In the genomic region with DNA sequence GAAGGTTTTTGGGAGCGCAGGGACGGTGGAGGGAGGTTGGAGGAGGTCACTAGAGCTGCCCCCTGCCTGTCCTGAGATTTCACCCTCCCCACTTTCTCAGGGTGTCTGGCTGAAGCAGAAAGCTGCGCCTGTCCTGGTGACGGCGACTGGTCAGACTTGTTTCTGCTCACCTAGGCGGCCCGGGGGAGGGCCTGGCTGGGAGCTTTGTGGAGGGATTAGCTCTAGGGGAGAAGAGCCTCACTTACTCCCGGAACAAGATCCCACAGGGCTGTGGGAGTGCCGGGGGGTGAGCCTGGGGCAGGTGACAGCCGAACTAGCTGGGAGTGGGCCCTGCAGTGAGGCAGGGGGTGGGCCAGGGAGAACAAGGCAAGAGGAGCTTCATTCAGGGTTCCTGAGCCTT, we compare ENCODE assay signal across 10 cellular contexts. TPM values are rescaled to one million over a fixed set of nuclear protein-coding genes. Genes with fewer than 3 reads are reported as not detected.
A peak's percentile ranks its signal among the peaks of the same experiment; 100 is the strongest.
DNase-seq lines count a peak whose midpoint lies in the region; ATAC-seq and TF ChIP-seq lines count a peak whose summit lies in the region.
"Had no signal": no experiment of that assay in that cellular context is flagged by ENCODE, and none has a peak within 500 bp of the region (broad histone marks: within the 10 kb centered on the region; RNA-seq: fewer than 3 reads in every experiment).

No MANE protein-coding gene starts in this region.

- in situ Hi-C loops in Panc1 (cut with HindIII; ENCODE audit: low pct_unique_long_range_greater_than_20kb, low sequenced_read_pairs), result no loop called here

- no peak overlapping the region for H3K4me3 ChIP-seq in Panc1 (ENCODE audit: low read depth in 2 of 2, low read length in 2 of 2)
- H3K4me3 ChIP-seq in esophagus (ENCODE audit: low read depth in 1 of 2, low read length in 2 of 2), result no peak overlapping the region
- H3K4me3 ChIP-seq in prostate gland, result no peak overlapping the region

- no peak for TF ChIP-seq CTCF in Panc1 (IDR thresholded peaks at IDR 0.05)
- TF ChIP-seq CTCF in prostate gland (IDR thresholded peaks at IDR 0.05), result no peak

- POLR2A ChIA-PET in Panc1 (lab: Charles Lee), result no interaction called here

- no peaks in the 10 kb centered on the region for H3K9me3 ChIP-seq in Panc1 (ENCODE audit: control insufficient read depth, insufficient read depth, low read depth, low read length)
- no peaks in the 10 kb centered on the region for H3K9me3 ChIP-seq in esophagus (ENCODE audit: control insufficient read depth in 2 of 2, insufficient read depth in 1 of 2, low read depth in 1 of 2, low read length in 1 of 2)
- H3K9me3 ChIP-seq in prostate gland, result no peaks in the 10 kb centered on the region

- 46 to 47% methylated on average over 10 of the region's 10 CpGs for WGBS in esophagus, 2 donors
- 54% methylated on average over 10 of the region's 10 CpGs for WGBS in prostate gland

- peaks cover 46% of the 10 kb centered on the region for H3K4me1 ChIP-seq in Panc1 (ENCODE audit: control insufficient read depth, insufficient read depth, low read length)
- peaks cover 16 to 62% of the 10 kb centered on the region in 2 donors for H3K4me1 ChIP-seq in esophagus (ENCODE audit: control insufficient read depth in 2 of 2, insufficient read depth in 2 of 2, low read length in 1 of 2)
- H3K4me1 ChIP-seq in prostate gland (replicated peaks), result peaks cover 60% of the 10 kb centered on the region

- H3K27me3 ChIP-seq in Panc1 (ENCODE audit: control insufficient read depth, insufficient read depth, low read length), result no peaks in the 10 kb centered on the region
- no peaks in the 10 kb centered on the region for H3K27me3 ChIP-seq in esophagus (ENCODE audit: control insufficient read depth in 1 of 2, insufficient read depth in 2 of 2, low read length in 2 of 2)
- H3K27me3 ChIP-seq in prostate gland (replicated peaks; ENCODE audit: insufficient read depth), result no peaks in the 10 kb centered on the region
- H3K27me3 ChIP-seq: brain microvascular endothelial cell had no signal

- no peak for TF ChIP-seq POLR2A in prostate gland (IDR thresholded peaks at IDR 0.05)

- ATAC-seq in Panc1, result no peak
- no peak for ATAC-seq in HG02884 (IDR thresholded peaks at IDR 0.05; ENCODE audit: unreplicated experiment)

- CTCF ChIA-PET in Panc1 (lab: Charles Lee), result interaction anchor here (0.6 to 1.0 kb wide), 2 partner anchors 15 to 146 kb away, joined by 4 read pairs; no protein-coding TSS in a partner anchor

- H3K36me3 ChIP-seq in Panc1 (ENCODE audit: control insufficient read depth, insufficient read depth, low read length) (no peaks in the 10 kb centered on the region), esophagus (ENCODE audit: control insufficient read depth in 2 of 2, insufficient read depth in 2 of 2, low read length in 1 of 2) (peaks cover 4 to 29% of the 10 kb centered on the region in 2 donors), prostate gland (no peaks in the 10 kb centered on the region)
- H3K36me3 ChIP-seq: brain microvascular endothelial cell had no signal

- peak overlapping the region; percentile 21 for H3K27ac ChIP-seq in Panc1 (ENCODE audit: low read length)
- H3K27ac ChIP-seq in esophagus (ENCODE audit: low read depth in 2 of 2, low read length in 1 of 2), result peak overlapping the region; percentile 88 to 95
- H3K27ac ChIP-seq in prostate gland, result peak overlapping the region; percentile 90 to 91
- H3K27ac ChIP-seq: brain microvascular endothelial cell had no signal

- DNase-seq in NCI-H2171 treated with DMSO at 0.1 percent for 48 hours (lab: John Stamatoyannopoulos, UW) (peak; percentile 79), NCI-H2171 (lab: John Stamatoyannopoulos, UW) (no peak), Panc1 (ENCODE audit: low read depth, low spot score) (no peak), prostate gland (ENCODE audit: low spot score) (peak; percentile 85), NCI-H1092 treated with DMSO at 0.1 percent for 48 hours (lab: John Stamatoyannopoulos, UW) (no peak), midbrain (lab: John Stamatoyannopoulos, UW) (no peak)
- DNase-seq: brain microvascular endothelial cell had no signal

- intact Hi-C loops in Panc1 (cut with micrococcal nuclease; ENCODE audit: unreplicated experiment), result no loop called here
- intact Hi-C loops in prostate gland (cut with DNase I), result loop anchor here (5.0 kb wide), 1 partner anchor 533 kb away; no protein-coding TSS in a partner anchor

- no TSS peak for BruUV-seq in Panc1 (replicated peaks; lab: Mats Ljungman, UMichigan)

RNA-seq across cellular contexts. Expression of a gene that starts 11.5 kb away (rescaled TPM):
- total RNA-seq in Panc1 (2021; ENCODE audit: unreplicated experiment), result 90.8 TPM
- 66.0 TPM for polyA plus RNA-seq in Panc1 (2012; ENCODE audit: insufficient read length)
- 100 to 1,000 TPM; 108 to 224 TPM for polyA plus RNA-seq in esophagus
- total RNA-seq in prostate gland, result 100 to 1,000 TPM in 1 of 2 donors, 10 to 100 TPM in 1; 84.1 to 133 TPM

RNA-seq across cellular contexts. Expression of a gene that starts 16.2 kb away (rescaled TPM):
- total RNA-seq in Panc1 (2021; ENCODE audit: unreplicated experiment) (90.1 TPM), prostate gland (10 to 100 TPM; 29.6 to 49.3 TPM)
- 59.6 TPM for polyA plus RNA-seq in Panc1 (2012; ENCODE audit: insufficient read length)
- 10 to 100 TPM; 19.7 to 25.6 TPM for polyA plus RNA-seq in esophagus

RNA-seq across cellular contexts. Expression of a gene that starts 22.9 kb away (rescaled TPM):
- total RNA-seq in Panc1 (2021; ENCODE audit: unreplicated experiment) (1.5 TPM), prostate gland (1 to 10 TPM; 1.6 to 2.2 TPM)
- polyA plus RNA-seq in Panc1 (2012; ENCODE audit: insufficient read length), result 1.2 TPM
- under 1 TPM; 0.66 to 0.86 TPM for polyA plus RNA-seq in esophagus

RNA-seq across cellular contexts. Expression of a gene that starts 47.2 kb away (rescaled TPM):
- not detected for total RNA-seq in Panc1 (2021; ENCODE audit: unreplicated experiment)
- not detected for polyA plus RNA-seq in Panc1 (2012; ENCODE audit: insufficient read length)
- under 1 TPM; 0.04 to 0.14 TPM for polyA plus RNA-seq in esophagus
- 1 to 10 TPM in 1 of 2 donors, under 1 TPM in 1; 0.59 to 1.2 TPM for total RNA-seq in prostate gland
- total RNA-seq: left lobe of liver had no signal

Comparison
In these comparisons a context has a peak if more than half of its experiments do, and no peak if none do; other contexts are left out.
1. DNase-seq: peak in NCI-H2171 treated with DMSO at 0.1 percent for 48 hours (single experiment) and prostate gland (single experiment); none in NCI-H2171 (single experiment), Panc1 (single experiment), NCI-H1092 treated with DMSO at 0.1 percent for 48 hours (single experiment) and midbrain (single experiment).
2. H3K27ac ChIP-seq: peak in every context shown above with its lines; median percentile 92 in esophagus; 90 in prostate gland; 21 in Panc1.